ENCODE assay signal across 15 cellular contexts in genomic region chrX:115030635-115031034, GRCh38. TPM values are rescaled to one million over a fixed set of nuclear protein-coding genes. Genes with fewer than 3 reads are reported as not detected.
DNase-seq lines count a peak whose midpoint lies in the region; ATAC-seq, FAIRE-seq and TF ChIP-seq lines count a peak whose summit lies in the region.
"Had no signal": no experiment of that assay in that cellular context is flagged by ENCODE, and none has a peak within 500 bp of the region (broad histone marks: within the 10 kb centered on the region; RNA-seq: fewer than 3 reads in every experiment).

No MANE protein-coding gene starts in this region.

- ATAC-seq in GM18907 (IDR thresholded peaks at IDR 0.05; ENCODE audit: unreplicated experiment) (no peak), HG03025 (IDR thresholded peaks at IDR 0.05; ENCODE audit: low FRiP score, unreplicated experiment) (no peak)
- ATAC-seq: activated CD4-positive, alpha-beta T cell treated with anti-CD3 and anti-CD28 coated beads for 36 hours; activated T-cell treated with anti-CD3 and anti-CD28 coated beads, Interleukin-2, amount 50 U/mL, for 72 hours; psoas muscle; stimulated activated effector memory CD8-positive, alpha-beta T cell treated with anti-CD3 and anti-CD28 coated beads, Interleukin-12 subunit alpha, Interleukin-12 subunit beta, amount 100 ng/mL, for 72 hours; T-helper 17 cell had no signal

- TF ChIP-seq POLR2A in endothelial cell of umbilical vein (IDR thresholded peaks at IDR 0.05; ENCODE audit: low read depth, low read length) = no peak

- dilution Hi-C loops in endothelial cell of umbilical vein (cut with MboI; ENCODE audit: extremely low pct_ligation_motif_present, low sequenced_read_pairs) = no loop called here

- TF ChIP-seq CTCF in endothelial cell of umbilical vein (IDR thresholded peaks at IDR 0.05; ENCODE audit: extremely low read depth in 1 of 2, insufficient read depth in 1 of 2, low read depth in 1 of 2, low read length in 2 of 2) = no peak
- TF ChIP-seq CTCF in smooth muscle cell (IDR thresholded peaks at IDR 0.05; ENCODE audit: borderline replicate concordance, insufficient read depth, poor library complexity, severe bottlenecking) = no peak

- H3K9ac ChIP-seq in endothelial cell of umbilical vein (replicated peaks; ENCODE audit: extremely low read depth, insufficient read depth, low read length) = peak overlapping the region; percentile 24
- no peak overlapping the region for H3K9ac ChIP-seq in smooth muscle cell (ENCODE audit: low read depth)

- peak; percentile 78 for FAIRE-seq in endothelial cell of umbilical vein (lab: Jason Lieb, UNC)

- H3K79me2 ChIP-seq in endothelial cell of umbilical vein (ENCODE audit: control insufficient read depth, insufficient read depth, low read length) (no peaks in the 10 kb centered on the region), smooth muscle cell (ENCODE audit: low read depth) (no peaks in the 10 kb centered on the region)

- H3F3A ChIP-seq in smooth muscle cell (ENCODE audit: low read depth) = no peaks in the 10 kb centered on the region

- no peaks in the 10 kb centered on the region for H3K27me3 ChIP-seq in endothelial cell of umbilical vein (ENCODE audit: control insufficient read depth in 2 of 2, insufficient read depth in 2 of 2, low read length in 2 of 2)
- H3K27me3 ChIP-seq in smooth muscle cell (ENCODE audit: low read depth) = no peaks in the 10 kb centered on the region

- no peaks in the 10 kb centered on the region for H4K20me1 ChIP-seq in endothelial cell of umbilical vein (replicated peaks; ENCODE audit: control insufficient read depth, extremely low read depth, insufficient read depth, low read length)
- no peaks in the 10 kb centered on the region for H4K20me1 ChIP-seq in smooth muscle cell (ENCODE audit: low read depth)

- CTCF ChIA-PET in endothelial cell of umbilical vein (lab: Charles Lee) = interaction anchor here (1.2 to 2.1 kb wide), 5 partner anchors 9 to 71 kb away, joined by 3 to 8 read pairs (median 6); partner anchors contain the start of gene IL13RA2

- H3K9me3 ChIP-seq in endothelial cell of umbilical vein (replicated peaks; ENCODE audit: control insufficient read depth, insufficient read depth, low read length) = no peaks in the 10 kb centered on the region
- no peaks in the 10 kb centered on the region for H3K9me3 ChIP-seq in smooth muscle cell (replicated peaks; ENCODE audit: low read depth)
- H3K9me3 ChIP-seq: psoas muscle had no signal

- 85% methylated on average over 2 of the region's 2 CpGs for WGBS in smooth muscle cell (ENCODE audit: low lambda C conversion rate)

- H3K27ac ChIP-seq in endothelial cell of umbilical vein (ENCODE audit: insufficient read depth, low read depth, low read length) (peak overlapping the region; percentile 77), smooth muscle cell (ENCODE audit: low read depth) (peak overlapping the region; percentile 5)
- H3K27ac ChIP-seq: psoas muscle had no signal

- POLR2A ChIA-PET in endothelial cell of umbilical vein (lab: Charles Lee) = no interaction called here

- H3K36me3 ChIP-seq in endothelial cell of umbilical vein (ENCODE audit: control insufficient read depth in 2 of 2, extremely low read depth in 1 of 2, insufficient read depth in 2 of 2, low read length in 2 of 2) (no peaks in the 10 kb centered on the region), smooth muscle cell (ENCODE audit: low read depth) (no peaks in the 10 kb centered on the region)

- H2AFZ ChIP-seq in endothelial cell of umbilical vein (ENCODE audit: low read depth, low read length) = peak overlapping the region; percentile 74
- H2AFZ ChIP-seq in smooth muscle cell (ENCODE audit: low read depth) = no peak overlapping the region

- H3K4me3 ChIP-seq in endothelial cell of umbilical vein (replicated peaks in 1 of 3; ENCODE audit: insufficient read depth in 1 of 3, low read depth in 1 of 3, low read length in 3 of 3) (no peak overlapping the region), smooth muscle cell (no peak overlapping the region)
- H3K4me3 ChIP-seq: psoas muscle had no signal

- no TSS peak for BruUV-seq in endothelial cell of umbilical vein (replicated peaks; lab: Mats Ljungman, UMichigan)

- H3K4me2 ChIP-seq in endothelial cell of umbilical vein (ENCODE audit: insufficient read depth, low read length) (peak overlapping the region; percentile 78), smooth muscle cell (peak overlapping the region; percentile 17)

- no peaks in the 10 kb centered on the region for H3K9me1 ChIP-seq in endothelial cell of umbilical vein (replicated peaks; ENCODE audit: control insufficient read depth, extremely low read depth, insufficient read depth, low read length)

- DNase-seq in DMS79 (lab: John Stamatoyannopoulos, UW) (peak; percentile 63), NCI-H345 treated with DMSO at 0.1 percent for 48 hours (lab: John Stamatoyannopoulos, UW; ENCODE audit: unreplicated experiment) (peak; percentile 73), endothelial cell of umbilical vein (ENCODE audit: low read depth, low spot score) (no peak), smooth muscle cell (lab: John Stamatoyannopoulos, UW; ENCODE audit: unreplicated experiment) (no peak), NCI-H2171 treated with DMSO at 0.1 percent for 48 hours (lab: John Stamatoyannopoulos, UW) (no peak), NCI-H82 treated with DMSO at 0.1 percent for 48 hours (lab: John Stamatoyannopoulos, UW; ENCODE audit: unreplicated experiment) (no peak)
- DNase-seq: activated CD4-positive, alpha-beta T cell treated with anti-CD3 and anti-CD28 coated beads for 36 hours; activated T-cell treated with anti-CD3 and anti-CD28 coated beads, Interleukin-2, amount 50 U/mL, for 72 hours; CD4-positive, CD25-positive, alpha-beta regulatory T cell; NCI-H187 treated with DMSO at 0.1 percent for 48 hours; psoas muscle; T-helper 17 cell had no signal

- intact Hi-C loops in endothelial cell of umbilical vein (cut with micrococcal nuclease) = no loop called here

- H3K4me1 ChIP-seq in endothelial cell of umbilical vein (ENCODE audit: control insufficient read depth, extremely low read depth, insufficient read depth, low read length) (peaks cover 19% of the 10 kb centered on the region), smooth muscle cell (ENCODE audit: low read depth) (no peaks in the 10 kb centered on the region)
- H3K4me1 ChIP-seq: psoas muscle had no signal

TF ChIP-seq in endothelial cell of umbilical vein, 7 proteins besides CTCF, POLR2A, EP300 and RAD21:
- no peak for TF ChIP-seq EZH2 (IDR thresholded peaks at IDR 0.05; ENCODE audit: borderline replicate concordance, low read depth, low read length, severe bottlenecking)
- TF ChIP-seq GATA2 (IDR thresholded peaks at IDR 0.05; ENCODE audit: insufficient read depth, insufficient read length, low read depth, low read length) = no peak
- TF ChIP-seq MAX (IDR thresholded peaks at IDR 0.05; ENCODE audit: insufficient read depth, insufficient read length) = no peak
- no peak for TF ChIP-seq JUN (IDR thresholded peaks at IDR 0.05; ENCODE audit: borderline replicate concordance, insufficient read depth, insufficient read length, low read depth)
TF ChIP-seq in endothelial cell of umbilical vein: peak in this region for 0.

RNA-seq across cellular contexts. Expression of gene IL13RA2, which starts 13.2 kb away (rescaled TPM):
- total RNA-seq in endothelial cell of umbilical vein = not detected in 2 replicates
- polyA plus RNA-seq in endothelial cell of umbilical vein = not detected in 2 replicates
- not detected in 2 replicates for polyA plus RNA-seq in endothelial cell of umbilical vein (2011; cell fraction: cytosol; rRNA removed)
- not detected in 2 replicates for polyA plus RNA-seq in endothelial cell of umbilical vein (2011; cell fraction: nucleus; rRNA removed)
- polyA plus RNA-seq in endothelial cell of umbilical vein (2012) = not detected in 2 replicates
- polyA minus RNA-seq in endothelial cell of umbilical vein = not detected in 2 replicates
- polyA minus RNA-seq in endothelial cell of umbilical vein (2011; cell fraction: cytosol; rRNA and poly(A)+ RNA removed) = not detected
- polyA minus RNA-seq in endothelial cell of umbilical vein (2011; cell fraction: nucleus; rRNA and poly(A)+ RNA removed) = not detected in 2 replicates
- total RNA-seq in smooth muscle cell = 0.54 and 5.8 TPM in 2 replicates
- polyA plus RNA-seq in smooth muscle cell = 2.3 and 2.6 TPM in 2 replicates
- total RNA-seq: activated CD4-positive, alpha-beta T cell treated with anti-CD3 and anti-CD28 coated beads for 36 hours; activated T-cell treated with anti-CD3 and anti-CD28 coated beads, Interleukin-2, amount 50 U/mL, for 72 hours; CD4-positive, CD25-positive, alpha-beta regulatory T cell; psoas muscle; T-helper 17 cell had no signal
- polyA plus RNA-seq: CD4-positive, CD25-positive, alpha-beta regulatory T cell had no signal

Comparison
In these comparisons a context has a peak if more than half of its experiments do, and no peak if none do; other contexts are left out.
1. DNase-seq: peak in DMS79 (single experiment) and NCI-H345 treated with DMSO at 0.1 percent for 48 hours (single experiment); none in endothelial cell of umbilical vein (single experiment), smooth muscle cell (single experiment), NCI-H2171 treated with DMSO at 0.1 percent for 48 hours (single experiment) and NCI-H82 treated with DMSO at 0.1 percent for 48 hours (single experiment).